Comparison of ENCODE assay signal across 32 cellular contexts in genomic region chr5:4630031-4630430, GRCh38.
A peak's percentile ranks its signal among the peaks of the same experiment; 100 is the strongest.
DNase-seq lines count a peak whose midpoint lies in the region; ATAC-seq and TF ChIP-seq lines count a peak whose summit lies in the region.
"Had no signal": no experiment of that assay in that cellular context is flagged by ENCODE, and none has a peak within 500 bp of the region (broad histone marks: within the 10 kb centered on the region; RNA-seq: fewer than 3 reads in every experiment).

No MANE protein-coding gene starts in this region.

- peak; percentile 27 for ATAC-seq in lung (ENCODE audit: insufficient read depth, low FRiP score)
- ATAC-seq: CD8-positive, alpha-beta T cell; foreskin keratinocyte; heart left ventricle; sciatic nerve had no signal

- H3K27me3 ChIP-seq in lung (ENCODE audit: control insufficient read depth, insufficient read depth), result no peaks in the 10 kb centered on the region
- H3K27me3 ChIP-seq: foreskin keratinocyte, suprapubic skin had no signal

- no peaks in the 10 kb centered on the region for H3K36me3 ChIP-seq in lung (ENCODE audit: control insufficient read depth in 2 of 2, insufficient read depth in 2 of 2, low read length in 2 of 2)
- H3K36me3 ChIP-seq: esophagus muscularis mucosa, heart left ventricle, suprapubic skin had no signal

- no peak overlapping the region for H3K27ac ChIP-seq in lung (ENCODE audit: low read depth in 1 of 2, low read length in 1 of 2)
- H3K27ac ChIP-seq: esophagus muscularis mucosa, foreskin keratinocyte, heart left ventricle, PC-9, suprapubic skin, VCaP had no signal

- WGBS in lung, 2 donors, result 65 to 80% methylated on average over 11 of the region's 11 CpGs

- H3K4me3 ChIP-seq in lung, result no peak overlapping the region
- H3K4me3 ChIP-seq: esophagus muscularis mucosa, heart left ventricle, PC-9, suprapubic skin had no signal

- H3K4me1 ChIP-seq in lung (ENCODE audit: control insufficient read depth in 2 of 2, insufficient read depth in 2 of 2, low read length in 2 of 2), result no peaks in the 10 kb centered on the region
- H3K4me1 ChIP-seq: esophagus muscularis mucosa, foreskin keratinocyte, heart left ventricle, suprapubic skin had no signal

- H3K9me3 ChIP-seq in lung (ENCODE audit: control insufficient read depth in 2 of 2, insufficient read depth in 1 of 2, low read length in 1 of 2), result peaks cover 0 to 5% of the 10 kb centered on the region in 2 donors
- H3K9me3 ChIP-seq: suprapubic skin had no signal

- no peak for TF ChIP-seq CTCF in lung (IDR thresholded peaks at IDR 0.05; ENCODE audit: control extremely low read depth, extremely low read depth)

- DNase-seq in NCI-H510A treated with DMSO at 0.1 percent for 48 hours (lab: John Stamatoyannopoulos, UW) (peak; percentile 28), NCI-H510A (lab: John Stamatoyannopoulos, UW) (no peak), NCI-H1436 (lab: John Stamatoyannopoulos, UW) (peak; percentile 66), SHP77 (lab: John Stamatoyannopoulos, UW) (peak; percentile 72 to 84), lung (ENCODE audit: low spot score) (peak; percentile 44), AG08396 (ENCODE audit: low spot score) (no peak), DMS79 treated with DMSO at 0.1 percent for 48 hours (lab: John Stamatoyannopoulos, UW) (no peak), C1 segment of cervical spinal cord (lab: John Stamatoyannopoulos, UW) (no peak)
- DNase-seq: 8988T; activated CD4-positive, alpha-beta T cell treated with anti-CD3 and anti-CD28 coated beads for 48 hours; activated CD8-positive, alpha-beta memory T cell treated with anti-CD3 and anti-CD28 coated beads for 24 hours; activated effector memory CD4-positive, alpha-beta T cell treated with Interleukin-2 at 50 U/mL for 16 hours; activated naive CD8-positive, alpha-beta T cell treated with anti-CD3 and anti-CD28 coated beads for 36 hours; AML-193; aorta; CD8-positive, alpha-beta T cell; cortex of kidney; DMS79; endodermal cell; foreskin keratinocyte; H9; heart left ventricle; MM.1S; PC-9; posterior cingulate gyrus; Right ventricle myocardium superior; stimulated activated naive CD4-positive, alpha-beta T cell; T-helper 9 cell had no signal

Comparison
In these comparisons a context has a peak if more than half of its experiments do, and no peak if none do; other contexts are left out.
1. DNase-seq: peak in NCI-H510A treated with DMSO at 0.1 percent for 48 hours (single experiment), NCI-H1436 (single experiment), SHP77 (2 of 2) and lung (single experiment); none in NCI-H510A (single experiment), AG08396 (single experiment), DMS79 treated with DMSO at 0.1 percent for 48 hours (single experiment) and C1 segment of cervical spinal cord (0 of 14).